ENCODE assay signal across 8 cellular contexts in genomic region chr6:82270791-82271392, GRCh38. TPM values are rescaled to one million over a fixed set of nuclear protein-coding genes. Genes with fewer than 3 reads are reported as not detected.
DNase-seq lines count a peak whose midpoint lies in the region; ATAC-seq, FAIRE-seq and TF ChIP-seq lines count a peak whose summit lies in the region.

No MANE protein-coding gene starts in this region.

- POLR2A ChIA-PET in endothelial cell of umbilical vein (lab: Charles Lee): no interaction called here

- H3K4me2 ChIP-seq in endothelial cell of umbilical vein (ENCODE audit: insufficient read depth, low read length): no peak overlapping the region
- H3K4me2 ChIP-seq in osteoblast (ENCODE audit: insufficient read depth, low read length): no peak overlapping the region

- CTCF ChIA-PET in endothelial cell of umbilical vein (lab: Charles Lee): interaction anchor here (0.6 to 6.5 kb wide), 36 partner anchors 9 to 1265 kb away, joined by 3 to 168 read pairs (median 4); partner anchors contain the start of genes DOP1A, TPBG and UBE3D

- TF ChIP-seq POLR2A in endothelial cell of umbilical vein (IDR thresholded peaks at IDR 0.05; ENCODE audit: low read depth, low read length): no peak

- no peaks in the 10 kb centered on the region for H3K9me3 ChIP-seq in BE2C
- no peaks in the 10 kb centered on the region for H3K9me3 ChIP-seq in endothelial cell of umbilical vein (replicated peaks; ENCODE audit: control insufficient read depth, insufficient read depth, low read length)
- H3K9me3 ChIP-seq in osteoblast (ENCODE audit: low read depth, low read length): no peaks in the 10 kb centered on the region
- no peaks in the 10 kb centered on the region for H3K9me3 ChIP-seq in effector memory CD4-positive, alpha-beta T cell (ENCODE audit: control insufficient read depth, low read length)

- no peak overlapping the region for H3K9ac ChIP-seq in endothelial cell of umbilical vein (replicated peaks; ENCODE audit: extremely low read depth, insufficient read depth, low read length)

- H3K27ac ChIP-seq in endothelial cell of umbilical vein (ENCODE audit: insufficient read depth, low read depth, low read length) (no peak overlapping the region), osteoblast (ENCODE audit: low read depth, low read length) (no peak overlapping the region)
- H3K27ac ChIP-seq in effector memory CD4-positive, alpha-beta T cell (ENCODE audit: insufficient read depth, low read length, poor library complexity, severe bottlenecking): no peak overlapping the region

- no peak for DNase-seq in BE2C
- DNase-seq in OCI-M1 (lab: John Stamatoyannopoulos, UW): peak; percentile 69
- peak; percentile 32 for DNase-seq in endothelial cell of umbilical vein (ENCODE audit: low read depth, low spot score)
- DNase-seq in osteoblast (ENCODE audit: insufficient read length, low spot score, missing footprints): no peak
- no peak for DNase-seq in effector memory CD4-positive, alpha-beta T cell
- no peak for DNase-seq in ecto neural progenitor cell (ENCODE audit: low spot score)

- intact Hi-C loops in endothelial cell of umbilical vein (cut with micrococcal nuclease): loop anchor here (1.0 to 5.0 kb wide), 4 partner anchors 91 to 784 kb away; partner anchors contain the start of gene TPBG

- dilution Hi-C loops in endothelial cell of umbilical vein (cut with MboI; ENCODE audit: extremely low pct_ligation_motif_present, low sequenced_read_pairs): no loop called here

- H3K79me2 ChIP-seq in endothelial cell of umbilical vein (ENCODE audit: control insufficient read depth, insufficient read depth, low read length): no peaks in the 10 kb centered on the region
- H3K79me2 ChIP-seq in osteoblast (ENCODE audit: insufficient read depth, low read length): no peaks in the 10 kb centered on the region

- H3K9me1 ChIP-seq in endothelial cell of umbilical vein (replicated peaks; ENCODE audit: control insufficient read depth, extremely low read depth, insufficient read depth, low read length): no peaks in the 10 kb centered on the region

- H3K4me1 ChIP-seq in BE2C (peaks cover 27% of the 10 kb centered on the region), endothelial cell of umbilical vein (ENCODE audit: control insufficient read depth, extremely low read depth, insufficient read depth, low read length) (no peaks in the 10 kb centered on the region), osteoblast (ENCODE audit: insufficient read depth, low read length) (no peaks in the 10 kb centered on the region)
- H3K4me1 ChIP-seq in effector memory CD4-positive, alpha-beta T cell (ENCODE audit: control insufficient read depth, insufficient read depth, low read length, poor library complexity, severe bottlenecking): no peaks in the 10 kb centered on the region

- FAIRE-seq in endothelial cell of umbilical vein (lab: Jason Lieb, UNC): peak; percentile 89

- H3K36me3 ChIP-seq in BE2C (no peaks in the 10 kb centered on the region), endothelial cell of umbilical vein (ENCODE audit: control insufficient read depth in 2 of 2, extremely low read depth in 1 of 2, insufficient read depth in 2 of 2, low read length in 2 of 2) (no peaks in the 10 kb centered on the region), osteoblast (ENCODE audit: insufficient read depth, low read length) (no peaks in the 10 kb centered on the region)
- no peaks in the 10 kb centered on the region for H3K36me3 ChIP-seq in effector memory CD4-positive, alpha-beta T cell (ENCODE audit: control insufficient read depth, insufficient read depth, low read length)

- ATAC-seq in GM18511 (IDR thresholded peaks at IDR 0.05; ENCODE audit: unreplicated experiment) (peak; percentile 69), HG03460 (IDR thresholded peaks at IDR 0.05; ENCODE audit: unreplicated experiment) (peak; percentile 50)

- H3K4me3 ChIP-seq in BE2C (ENCODE audit: low read depth, low read length) (no peak overlapping the region), endothelial cell of umbilical vein (replicated peaks in 1 of 3; ENCODE audit: insufficient read depth in 1 of 3, low read depth in 1 of 3, low read length in 3 of 3) (no peak overlapping the region), osteoblast (ENCODE audit: insufficient read depth, low read length) (no peak overlapping the region)
- no peak overlapping the region for H3K4me3 ChIP-seq in effector memory CD4-positive, alpha-beta T cell (ENCODE audit: insufficient read depth, low read depth, low read length, poor library complexity, severe bottlenecking)

- H3K27me3 ChIP-seq in BE2C: no peaks in the 10 kb centered on the region
- peaks cover 3 to 4% of the 10 kb centered on the region in 2 experiments for H3K27me3 ChIP-seq in endothelial cell of umbilical vein (ENCODE audit: control insufficient read depth in 2 of 2, insufficient read depth in 2 of 2, low read length in 2 of 2)
- no peaks in the 10 kb centered on the region for H3K27me3 ChIP-seq in osteoblast (ENCODE audit: insufficient read depth, low read length)
- H3K27me3 ChIP-seq in effector memory CD4-positive, alpha-beta T cell (replicated peaks; ENCODE audit: control insufficient read depth, insufficient read depth, low read length, poor library complexity, severe bottlenecking): no peaks in the 10 kb centered on the region

- H2AFZ ChIP-seq in endothelial cell of umbilical vein (ENCODE audit: low read depth, low read length) (no peak overlapping the region), osteoblast (ENCODE audit: low read length) (no peak overlapping the region)

- no peaks in the 10 kb centered on the region for H4K20me1 ChIP-seq in endothelial cell of umbilical vein (replicated peaks; ENCODE audit: control insufficient read depth, extremely low read depth, insufficient read depth, low read length)
- no peaks in the 10 kb centered on the region for H4K20me1 ChIP-seq in osteoblast (ENCODE audit: insufficient read depth, low read length)

- peak; percentile 60 for TF ChIP-seq CTCF in BE2C (IDR thresholded peaks at IDR 0.05; ENCODE audit: low read depth, low read length)
- peak; percentile 27 to 48 for TF ChIP-seq CTCF in endothelial cell of umbilical vein (IDR thresholded peaks at IDR 0.05; ENCODE audit: extremely low read depth in 1 of 2, insufficient read depth in 1 of 2, low read depth in 1 of 2, low read length in 2 of 2)
- peak; percentile 62 for TF ChIP-seq CTCF in osteoblast (IDR thresholded peaks at IDR 0.05; ENCODE audit: extremely low read depth, low read depth, low read length)

- no TSS peak for BruUV-seq in endothelial cell of umbilical vein (replicated peaks; lab: Mats Ljungman, UMichigan)

TF ChIP-seq in endothelial cell of umbilical vein, 7 proteins besides CTCF, POLR2A, EP300 and RAD21:
- TF ChIP-seq GATA2 (IDR thresholded peaks at IDR 0.05; ENCODE audit: insufficient read depth, insufficient read length, low read depth, low read length) (no peak), POLR2AphosphoS5 (IDR thresholded peaks at IDR 0.05; ENCODE audit: insufficient read depth, low read depth, low read length) (no peak), FOS (IDR thresholded peaks at IDR 0.05; ENCODE audit: borderline replicate concordance, insufficient read depth, low read length) (no peak), EZH2 (IDR thresholded peaks at IDR 0.05; ENCODE audit: borderline replicate concordance, low read depth, low read length, severe bottlenecking) (no peak), JUN (IDR thresholded peaks at IDR 0.05; ENCODE audit: borderline replicate concordance, insufficient read depth, insufficient read length, low read depth) (no peak), MYC (IDR thresholded peaks at IDR 0.05; ENCODE audit: low read depth, low read length) (no peak)
- TF ChIP-seq, protein P1, sequence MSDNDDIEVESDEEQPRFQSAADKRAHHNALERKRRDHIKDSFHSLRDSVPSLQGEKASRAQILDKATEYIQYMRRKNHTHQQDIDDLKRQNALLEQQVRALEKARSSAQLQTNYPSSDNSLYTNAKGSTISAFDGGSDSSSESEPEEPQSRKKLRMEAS (IDR thresholded peaks at IDR 0.05; ENCODE audit: insufficient read depth, insufficient read length): no peak

RNA-seq across cellular contexts. Expression of gene IBTK, which starts 23.3 kb away (rescaled TPM):
- polyA plus RNA-seq in BE2C (2012; ENCODE audit: insufficient read depth, insufficient read length, low read depth): 16.8 TPM
- total RNA-seq in endothelial cell of umbilical vein: 29.5 and 30.5 TPM in 2 replicates
- 4.8 and 6.7 TPM in 2 replicates for polyA plus RNA-seq in endothelial cell of umbilical vein
- polyA plus RNA-seq in endothelial cell of umbilical vein (2011; cell fraction: cytosol; rRNA removed): 8.2 and 9.2 TPM in 2 replicates
- 14.1 and 20.4 TPM in 2 replicates for polyA plus RNA-seq in endothelial cell of umbilical vein (2011; cell fraction: nucleus; rRNA removed)
- 17.0 and 21.5 TPM in 2 replicates for polyA plus RNA-seq in endothelial cell of umbilical vein (2012)
- polyA minus RNA-seq in endothelial cell of umbilical vein: 31.4 and 34.6 TPM in 2 replicates
- 26.1 TPM for polyA minus RNA-seq in endothelial cell of umbilical vein (2011; cell fraction: cytosol; rRNA and poly(A)+ RNA removed)
- polyA minus RNA-seq in endothelial cell of umbilical vein (2011; cell fraction: nucleus; rRNA and poly(A)+ RNA removed): 29.7 and 45.4 TPM in 2 replicates
- total RNA-seq in osteoblast: 70.6 and 72.8 TPM in 2 replicates

Comparison
In these comparisons a context has a peak if more than half of its experiments do, and no peak if none do; other contexts are left out.
1. DNase-seq: peak in OCI-M1 (single experiment) and endothelial cell of umbilical vein (single experiment); none in BE2C (single experiment), osteoblast (single experiment), effector memory CD4-positive, alpha-beta T cell (0 of 3) and ecto neural progenitor cell (single experiment).
2. Peak in every context shown above with its lines, with median percentiles within 50 percentile points of each other: CTCF ChIP-seq.